ENCODE assay signal across 1 cellular context in the genomic region with DNA sequence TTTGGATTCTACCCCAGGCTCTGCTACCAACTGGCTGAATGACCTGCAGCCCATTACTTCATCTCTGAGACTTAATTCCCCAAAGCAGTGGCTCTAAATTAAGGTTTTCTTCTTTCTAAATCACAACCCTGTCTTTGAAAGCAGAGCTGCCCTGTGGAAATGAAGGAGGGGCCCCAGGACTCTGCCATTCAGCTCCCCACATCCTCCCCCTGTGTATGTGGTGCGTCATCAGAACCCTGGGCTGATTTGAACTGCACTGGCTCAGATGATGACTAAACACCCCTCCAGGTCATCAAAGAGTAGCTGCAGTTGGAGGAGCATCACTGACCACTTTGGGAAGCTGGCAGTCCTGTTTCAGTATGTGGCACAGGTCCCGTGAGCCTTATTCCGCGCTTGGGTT.
TF ChIP-seq lines count a peak whose summit lies in the region.

No MANE protein-coding gene starts in this region.

TF ChIP-seq in SK-N-SH, 30 proteins besides CTCF, POLR2A, EP300 and RAD21 (continued from another document):
- TF ChIP-seq RCOR1 (IDR thresholded peaks at IDR 0.05; ENCODE audit: low read length): no peak
- TF ChIP-seq, protein P1, sequence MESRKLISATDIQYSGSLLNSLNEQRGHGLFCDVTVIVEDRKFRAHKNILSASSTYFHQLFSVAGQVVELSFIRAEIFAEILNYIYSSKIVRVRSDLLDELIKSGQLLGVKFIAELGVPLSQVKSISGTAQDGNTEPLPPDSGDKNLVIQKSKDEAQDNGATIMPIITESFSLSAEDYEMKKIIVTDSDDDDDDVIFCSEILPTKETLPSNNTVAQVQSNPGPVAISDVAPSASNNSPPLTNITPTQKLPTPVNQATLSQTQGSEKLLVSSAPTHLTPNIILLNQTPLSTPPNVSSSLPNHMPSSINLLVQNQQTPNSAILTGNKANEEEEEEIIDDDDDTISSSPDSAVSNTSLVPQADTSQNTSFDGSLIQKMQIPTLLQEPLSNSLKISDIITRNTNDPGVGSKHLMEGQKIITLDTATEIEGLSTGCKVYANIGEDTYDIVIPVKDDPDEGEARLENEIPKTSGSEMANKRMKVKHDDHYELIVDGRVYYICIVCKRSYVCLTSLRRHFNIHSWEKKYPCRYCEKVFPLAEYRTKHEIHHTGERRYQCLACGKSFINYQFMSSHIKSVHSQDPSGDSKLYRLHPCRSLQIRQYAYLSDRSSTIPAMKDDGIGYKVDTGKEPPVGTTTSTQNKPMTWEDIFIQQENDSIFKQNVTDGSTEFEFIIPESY (IDR thresholded peaks at IDR 0.05; ENCODE audit: borderline replicate concordance, low read depth): 0 out of 2 replicates have a peak, but pooled peaks have one; percentile 31
- TF ChIP-seq USF1 (IDR thresholded peaks at IDR 0.05; ENCODE audit: borderline replicate concordance, low read depth): no peak
- peak; percentile 95 for TF ChIP-seq FOSL2 (IDR thresholded peaks at IDR 0.05; ENCODE audit: borderline replicate concordance, low read depth)
- no peak for TF ChIP-seq FOXM1 (IDR thresholded peaks at IDR 0.05; ENCODE audit: low read depth)
- TF ChIP-seq FOXJ3 (CRISPR knock-in tag; IDR thresholded peaks at IDR 0.05): no peak
- TF ChIP-seq MEF2A (IDR thresholded peaks at IDR 0.05; ENCODE audit: borderline replicate concordance, low read depth): no peak
- TF ChIP-seq GATA2 (CRISPR knock-in tag; IDR thresholded peaks at IDR 0.05): no peak
- no peak for TF ChIP-seq CHD2 (IDR thresholded peaks at IDR 0.05; ENCODE audit: low read length, partially characterized antibody)
- no peak for TF ChIP-seq POLR2AphosphoS5 (IDR thresholded peaks at IDR 0.05; ENCODE audit: low read depth, low read length)
- no peak for TF ChIP-seq TEAD4 (IDR thresholded peaks at IDR 0.05; ENCODE audit: borderline replicate concordance, insufficient read depth)
- 0 out of 2 replicates have a peak, but pooled peaks have one; percentile 6 for TF ChIP-seq SMC3 (IDR thresholded peaks at IDR 0.05; ENCODE audit: low read depth, low read length)
- peak; percentile 78 for TF ChIP-seq TCF12 (IDR thresholded peaks at IDR 0.05)
- no peak for TF ChIP-seq YY1 (IDR thresholded peaks at IDR 0.05; ENCODE audit: low read depth)
- TF ChIP-seq IRF3 (IDR thresholded peaks at IDR 0.05; ENCODE audit: low read depth, low read length): no peak
